Comparison of ENCODE assay signal across 1 cellular context in the genomic region with DNA sequence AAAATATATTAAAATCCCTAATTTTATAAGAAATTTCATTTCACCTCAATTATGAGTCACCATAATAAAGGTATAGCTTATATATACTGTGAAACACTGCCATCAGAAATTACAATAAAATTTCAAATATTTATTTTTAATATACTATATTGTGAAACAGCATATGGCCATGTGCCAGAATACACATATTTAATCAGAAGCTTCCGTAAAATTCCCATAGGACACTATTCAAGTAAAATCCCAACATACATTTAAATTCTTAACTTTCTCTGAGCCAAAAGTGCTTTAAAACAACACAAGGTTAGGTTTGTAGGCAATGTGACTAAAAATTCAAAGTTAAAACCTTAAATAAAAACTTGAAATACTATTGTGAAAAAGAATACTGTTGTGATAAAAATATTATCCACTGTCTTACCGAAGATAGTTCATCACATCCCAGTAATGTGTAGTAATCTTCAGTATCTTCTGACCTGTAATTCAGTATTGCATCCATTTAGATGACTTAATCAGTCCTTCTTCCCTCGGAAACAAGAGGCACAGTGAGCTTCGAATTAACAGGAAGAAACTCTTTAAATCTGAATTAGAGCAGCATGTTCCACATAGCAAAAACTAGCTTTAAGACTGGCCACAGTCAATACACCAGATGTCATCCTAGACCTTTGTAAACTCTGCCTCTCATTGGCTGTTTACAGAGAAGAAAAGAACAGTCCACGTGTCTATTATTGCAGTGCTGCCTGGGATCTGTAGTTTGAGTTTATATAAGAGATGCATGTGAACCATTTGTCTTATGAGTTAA.
TF ChIP-seq lines count a peak whose summit lies in the region.

A gene (minus strand): TSS at position 670 of the 796 bp plus-strand sequence. CDS start 177 bp downstream, at position 493.

TF ChIP-seq in endothelial cell of umbilical vein, 7 proteins besides CTCF, POLR2A, EP300 and RAD21 (continued from another document):
- TF ChIP-seq POLR2AphosphoS5 (IDR thresholded peaks at IDR 0.05; ENCODE audit: insufficient read depth, low read depth, low read length) (no peak), MYC (IDR thresholded peaks at IDR 0.05; ENCODE audit: low read depth, low read length) (no peak), FOS (IDR thresholded peaks at IDR 0.05; ENCODE audit: borderline replicate concordance, insufficient read depth, low read length) (no peak)
